ENCODE assay signal across 12 cellular contexts in genomic region chr2:39772086-39772811, GRCh38. TPM values are rescaled to one million over a fixed set of nuclear protein-coding genes. Genes with fewer than 3 reads are reported as not detected.
A peak's percentile ranks its signal among the peaks of the same experiment; 100 is the strongest.
DNase-seq lines count a peak whose midpoint lies in the region; ATAC-seq and TF ChIP-seq lines count a peak whose summit lies in the region.
"Had no signal": no experiment of that assay in that cellular context is flagged by ENCODE, and none has a peak within 500 bp of the region (broad histone marks: within the 10 kb centered on the region; RNA-seq: fewer than 3 reads in every experiment).

No MANE protein-coding gene starts in this region.

- H4K20me1 ChIP-seq in GM23338 (replicated peaks; ENCODE audit: insufficient read depth), result peaks cover 13% of the 10 kb centered on the region

- peaks cover 24% of the 10 kb centered on the region for H3K4me1 Mint-ChIP-seq in GM23338
- H3K4me1 Mint-ChIP-seq in activated naive CD8-positive, alpha-beta T cell (ENCODE audit: low read depth), result peaks cover 47% of the 10 kb centered on the region

- peak overlapping the region; percentile 50 for H3K4me2 ChIP-seq in GM23338

- no peak overlapping the region for H2AFZ ChIP-seq in GM23338

- H3K27me3 ChIP-seq in A673 (replicated peaks; ENCODE audit: insufficient read depth, low read depth, low read length, poor library complexity) (no peaks in the 10 kb centered on the region), GM23338 (ENCODE audit: insufficient read depth) (no peaks in the 10 kb centered on the region), foreskin keratinocyte (no peaks in the 10 kb centered on the region)
- H3K27me3 ChIP-seq: Peyer's patch had no signal

- H3K27me3 Mint-ChIP-seq in GM23338 (ENCODE audit: insufficient read depth, low read depth, poor library complexity), result no peaks in the 10 kb centered on the region
- no peaks in the 10 kb centered on the region for H3K27me3 Mint-ChIP-seq in activated naive CD8-positive, alpha-beta T cell

- ATAC-seq in GM23338 (peak; percentile 31), foreskin keratinocyte (peak; percentile 97), HG03460 (IDR thresholded peaks at IDR 0.05; ENCODE audit: unreplicated experiment) (no peak), Right ventricle myocardium inferior (no peak), HG02798 (IDR thresholded peaks at IDR 0.05; ENCODE audit: poor library complexity, unreplicated experiment) (no peak)
- ATAC-seq: HCT116 had no signal

- peak overlapping the region; percentile 13 for H3K27ac ChIP-seq in A673 (ENCODE audit: low read depth, low read length, poor library complexity, severe bottlenecking)
- H3K27ac ChIP-seq in GM23338 (ENCODE audit: low read depth), result peak overlapping the region; percentile 30
- H3K27ac ChIP-seq in foreskin keratinocyte, result no peak overlapping the region
- H3K27ac ChIP-seq: Peyer's patch had no signal

- H3K4me1 ChIP-seq in A673 (ENCODE audit: insufficient read depth, low read length, poor library complexity, severe bottlenecking) (peaks cover 27% of the 10 kb centered on the region), GM23338 (ENCODE audit: insufficient read depth) (peaks cover 20% of the 10 kb centered on the region), foreskin keratinocyte (peaks cover 39% of the 10 kb centered on the region)

- POLR2A ChIA-PET in A673 (lab: Charles Lee; ENCODE audit: low non-redundant PET), result interaction anchor here (0.7 kb wide), 1 partner anchor 19 kb away, joined by 3 read pairs; no protein-coding TSS in a partner anchor

- DNase-seq in A673 (ENCODE audit: low spot score), result peak; percentile 64
- DNase-seq in GM23338 (ENCODE audit: low spot score), result peak; percentile 37
- peak; percentile 76 to 87 for DNase-seq in foreskin keratinocyte
- no peak for DNase-seq in Right ventricle myocardium inferior (ENCODE audit: missing footprints)
- DNase-seq in activated CD4-positive, CD25-positive, alpha-beta regulatory T cell treated with anti-CD3 and anti-CD28 coated beads, Interleukin-2, amount 50 U/mL, for 72 hours, result no peak
- DNase-seq: activated CD4-positive, alpha-beta T cell treated with anti-CD3 and anti-CD28 coated beads, Interleukin-2, amount 50 U/mL, for 4 hours; kidney; Peyer's patch had no signal

- peaks cover 39% of the 10 kb centered on the region for H3K36me3 Mint-ChIP-seq in GM23338 (ENCODE audit: low read depth)
- peaks cover 21% of the 10 kb centered on the region for H3K36me3 Mint-ChIP-seq in activated naive CD8-positive, alpha-beta T cell

- H3K4me3 ChIP-seq in A673 (ENCODE audit: low read depth, low read length, poor library complexity, severe bottlenecking) (no peak overlapping the region), GM23338 (peak overlapping the region; percentile 22)
- H3K4me3 ChIP-seq: Peyer's patch had no signal

- intact Hi-C loops in A673 (cut with micrococcal nuclease; ENCODE audit: unreplicated experiment), result no loop called here
- intact Hi-C loops in Right ventricle myocardium inferior (cut with DNase I), result no loop called here

- H3K36me3 ChIP-seq in A673 (ENCODE audit: insufficient read depth, low read length, poor library complexity, severe bottlenecking) (peaks cover 29% of the 10 kb centered on the region), GM23338 (ENCODE audit: insufficient read depth) (peaks cover 17% of the 10 kb centered on the region; the same call in 1 of the 2 replicates)

- no peaks in the 10 kb centered on the region for H3K9me2 ChIP-seq in GM23338 (ENCODE audit: insufficient read depth)

- BruUV-seq in A673 (replicated peaks; lab: Mats Ljungman, UMichigan), result no TSS peak

- peaks cover 80% of the 10 kb centered on the region for H3K79me2 ChIP-seq in GM23338 (replicated peaks; ENCODE audit: insufficient read depth)

- no peak for TF ChIP-seq CTCF in A673 (conservative IDR thresholded peaks at IDR 0.05; ENCODE audit: low read depth, low read length)
- TF ChIP-seq CTCF in GM23338 (conservative IDR thresholded peaks at IDR 0.05; ENCODE audit: low read depth in 2 of 2), result no peak
- TF ChIP-seq CTCF in foreskin keratinocyte (conservative IDR thresholded peaks at IDR 0.05), result no peak

- H3K9me3 Mint-ChIP-seq in GM23338, result peaks cover 3% of the 10 kb centered on the region
- no peaks in the 10 kb centered on the region for H3K9me3 Mint-ChIP-seq in activated naive CD8-positive, alpha-beta T cell (ENCODE audit: low read depth)

- CTCF ChIA-PET in A673 (lab: Charles Lee), result no interaction called here

- peaks cover 2% of the 10 kb centered on the region for H3K9me3 ChIP-seq in A673 (ENCODE audit: low read depth, low read length, poor library complexity, severe bottlenecking)
- H3K9me3 ChIP-seq: Peyer's patch had no signal

- no peak overlapping the region for H3K27ac Mint-ChIP-seq in GM23338
- peak overlapping the region; percentile 19 for H3K27ac Mint-ChIP-seq in activated naive CD8-positive, alpha-beta T cell

- H3K4me3 Mint-ChIP-seq in GM23338, result peak overlapping the region; percentile 2; the same call in 2 of the 3 replicates
- H3K4me3 Mint-ChIP-seq in activated naive CD8-positive, alpha-beta T cell, result no peak overlapping the region

- no peaks in the 10 kb centered on the region for H3F3A ChIP-seq in GM23338 (replicated peaks; ENCODE audit: low read depth)

TF ChIP-seq in GM23338, 12 proteins besides CTCF, POLR2A, EP300 and RAD21:
- TF ChIP-seq NANOG (IDR thresholded peaks at IDR 0.05; ENCODE audit: borderline replicate concordance) (peak; percentile 41; the same call in 1 of the 2 replicates), CREB1 (CRISPR knock-in tag; IDR thresholded peaks at IDR 0.05; ENCODE audit: low read depth) (no peak), ZNF462 (CRISPR knock-in tag; IDR thresholded peaks at IDR 0.05) (no peak)
TF ChIP-seq in GM23338: peak in this region for 1.

RNA-seq across cellular contexts. Expression of gene THUMPD2, which starts 6.8 kb away (rescaled TPM):
- total RNA-seq in A673 (2021), result 14.1 and 14.8 TPM in 2 replicates
- 16.1 and 19.5 TPM in 2 replicates for total RNA-seq in GM23338 (2014; rRNA removed; shearing (Covaris generic))
- 20.3 and 25.1 TPM in 2 replicates for polyA plus RNA-seq in GM23338 (2016; fragmentation: Nextera tagmentation; extraction: Ambion mirVana)
- 11.7 and 12.9 TPM in 2 replicates for total RNA-seq in foreskin keratinocyte
- polyA plus RNA-seq in foreskin keratinocyte, result 7.2 and 8.8 TPM in 2 replicates
- total RNA-seq in Right ventricle myocardium inferior, result 6.0 TPM

Comparison
In these comparisons a context has a peak if more than half of its experiments do, and no peak if none do; other contexts are left out.
1. DNase-seq: peak in A673 (single experiment), GM23338 (single experiment) and foreskin keratinocyte (2 of 2); none in Right ventricle myocardium inferior (single experiment) and activated CD4-positive, CD25-positive, alpha-beta regulatory T cell treated with anti-CD3 and anti-CD28 coated beads, Interleukin-2, amount 50 U/mL, for 72 hours (single experiment).
2. ATAC-seq: peak in GM23338 (single experiment) and foreskin keratinocyte (single experiment); none in HG03460 (single experiment), Right ventricle myocardium inferior (single experiment) and HG02798 (single experiment).